ENCODE assay signal across 9 cellular contexts in genomic region chr9:127741831-127742434, GRCh38. TPM values are rescaled to one million over a fixed set of nuclear protein-coding genes. Genes with fewer than 3 reads are reported as not detected.
A peak's percentile ranks its signal among the peaks of the same experiment; 100 is the strongest.
DNase-seq lines count a peak whose midpoint lies in the region; ATAC-seq and TF ChIP-seq lines count a peak whose summit lies in the region.
"Had no signal": no experiment of that assay in that cellular context is flagged by ENCODE, and none has a peak within 500 bp of the region (broad histone marks: within the 10 kb centered on the region; RNA-seq: fewer than 3 reads in every experiment).

No MANE protein-coding gene starts in this region.

- H3K9me2 ChIP-seq in PC-9 (ENCODE audit: insufficient read depth): no peaks in the 10 kb centered on the region

- peak overlapping the region; percentile 31 to 61 for H3K27ac Mint-ChIP-seq in natural killer cell treated with Interleukin-12 subunit alpha and Interleukin-12 subunit beta and Interleukin-15 and Interleukin-18, amount 100 ng/mL, for 72 hours
- H3K27ac Mint-ChIP-seq: dendritic cell treated with granulocyte-macrophage colony-stimulating factor and Interleukin-4, amounts not matched to agents 40 ng/mL and 50 ng/mL, for 4 days had no signal

- H4K20me1 ChIP-seq in PC-9 (ENCODE audit: insufficient read depth): no peaks in the 10 kb centered on the region

- intact Hi-C loops in PC-9 (cut with micrococcal nuclease; ENCODE audit: unreplicated experiment): loop anchor here (5.0 kb wide), 2 partner anchors 60 to 295 kb away; partner anchors contain the start of gene FPGS

- H3K79me2 ChIP-seq in PC-9 (ENCODE audit: low read depth): no peaks in the 10 kb centered on the region

- H3K36me3 ChIP-seq in PC-9 (ENCODE audit: low read depth): no peaks in the 10 kb centered on the region

- no peaks in the 10 kb centered on the region for H3K9me3 Mint-ChIP-seq in natural killer cell treated with Interleukin-12 subunit alpha and Interleukin-12 subunit beta and Interleukin-15 and Interleukin-18, amount 100 ng/mL, for 72 hours
- H3K9me3 Mint-ChIP-seq: dendritic cell treated with granulocyte-macrophage colony-stimulating factor and Interleukin-4, amounts not matched to agents 40 ng/mL and 50 ng/mL, for 4 days had no signal

- TF ChIP-seq CTCF in PC-9 (conservative IDR thresholded peaks at IDR 0.05): no peak

- no peaks in the 10 kb centered on the region for H3K27me3 Mint-ChIP-seq in natural killer cell treated with Interleukin-12 subunit alpha and Interleukin-12 subunit beta and Interleukin-15 and Interleukin-18, amount 100 ng/mL, for 72 hours
- H3K27me3 Mint-ChIP-seq: dendritic cell treated with granulocyte-macrophage colony-stimulating factor and Interleukin-4, amounts not matched to agents 40 ng/mL and 50 ng/mL, for 4 days had no signal

- peak in 1 of 2 donors; percentile 21 for ATAC-seq in natural killer cell treated with Interleukin-12 subunit alpha and Interleukin-12 subunit beta and Interleukin-15 and Interleukin-18, amount 100 ng/mL, for 72 hours
- ATAC-seq in HG02588 (IDR thresholded peaks at IDR 0.05; ENCODE audit: unreplicated experiment) (no peak), GM18498 (IDR thresholded peaks at IDR 0.05; ENCODE audit: unreplicated experiment) (no peak)

- H3K27ac ChIP-seq in PC-9: no peak overlapping the region

- DNase-seq in AG20443 (ENCODE audit: low spot score): peak; percentile 54
- peak in 1 of 2 experiments; percentile 51 for DNase-seq in PC-9
- peak; percentile 25 for DNase-seq in glomerular visceral epithelial cell (ENCODE audit: extremely low spot score)
- DNase-seq in natural killer cell treated with Interleukin-12 subunit alpha and Interleukin-12 subunit beta and Interleukin-15 and Interleukin-18, amount 100 ng/mL, for 72 hours (ENCODE audit: low spot score): no peak
- DNase-seq in T1000 (lab: John Stamatoyannopoulos, UW): no peak
- DNase-seq in stimulated activated CD4-positive, alpha-beta T cell treated with anti-CD3 and anti-CD28 coated beads, Interleukin-2, amount 100 ng/mL, for 48 hours: no peak

- H3K4me3 ChIP-seq in PC-9: no peak overlapping the region

- CTCF ChIA-PET in PC-9 (lab: Charles Lee): interaction anchor here (0.9 to 1.1 kb wide), 2 partner anchors 29 to 128 kb away, joined by 3 to 6 read pairs; no protein-coding TSS in a partner anchor

- H3K4me3 Mint-ChIP-seq in natural killer cell treated with Interleukin-12 subunit alpha and Interleukin-12 subunit beta and Interleukin-15 and Interleukin-18, amount 100 ng/mL, for 72 hours: no peak overlapping the region
- H3K4me3 Mint-ChIP-seq: dendritic cell treated with granulocyte-macrophage colony-stimulating factor and Interleukin-4, amounts not matched to agents 40 ng/mL and 50 ng/mL, for 4 days had no signal

- no TSS peak for BruUV-seq in PC-9 (replicated peaks; lab: Mats Ljungman, UMichigan)

- H3K4me1 ChIP-seq in PC-9 (replicated peaks; ENCODE audit: insufficient read depth): peaks cover 24% of the 10 kb centered on the region

- no peak overlapping the region; the same call in 1 of the 2 replicates for H2AFZ ChIP-seq in PC-9

- peaks cover 0 to 2% of the 10 kb centered on the region in 2 donors for H3K4me1 Mint-ChIP-seq in natural killer cell treated with Interleukin-12 subunit alpha and Interleukin-12 subunit beta and Interleukin-15 and Interleukin-18, amount 100 ng/mL, for 72 hours (ENCODE audit: low read depth in 2 of 2)

- H3K36me3 Mint-ChIP-seq in natural killer cell treated with Interleukin-12 subunit alpha and Interleukin-12 subunit beta and Interleukin-15 and Interleukin-18, amount 100 ng/mL, for 72 hours: no peaks in the 10 kb centered on the region

- POLR2A ChIA-PET in PC-9 (lab: Charles Lee; ENCODE audit: unreplicated experiment): interaction anchor here (0.6 to 1.1 kb wide), 2 partner anchors 44 to 156 kb away, joined by 3 to 4 read pairs; partner anchors contain the start of gene CDK9

- H3K4me2 ChIP-seq in PC-9: peak overlapping the region; percentile 38

- H3K9me3 ChIP-seq in PC-9 (ENCODE audit: insufficient read depth, low read depth): no peaks in the 10 kb centered on the region

- H3K27me3 ChIP-seq in PC-9 (ENCODE audit: insufficient read depth, low read depth): peaks cover 9% of the 10 kb centered on the region; the same call in 1 of the 2 replicates

- peaks cover 39% of the 10 kb centered on the region for H3F3A ChIP-seq in PC-9 (ENCODE audit: insufficient read depth, low read depth)

RNA-seq across cellular contexts. Expression of gene TOR2A, which starts 6.8 kb away (rescaled TPM):
- 16.4 and 19.7 TPM in 2 replicates for total RNA-seq in PC-9 (2021)
- total RNA-seq in natural killer cell treated with Interleukin-12 subunit alpha and Interleukin-12 subunit beta and Interleukin-15 and Interleukin-18, amount 100 ng/mL, for 72 hours: 10 to 100 TPM; 20.4 to 31.9 TPM

RNA-seq across cellular contexts. Expression of gene TTC16, which starts 26.1 kb away (rescaled TPM):
- 0.26 and 0.40 TPM in 2 replicates for total RNA-seq in PC-9 (2021)
- total RNA-seq in natural killer cell treated with Interleukin-12 subunit alpha and Interleukin-12 subunit beta and Interleukin-15 and Interleukin-18, amount 100 ng/mL, for 72 hours: 1 to 10 TPM; 3.8 to 8.1 TPM

RNA-seq across cellular contexts. Expression of gene PTRH1, which starts 26.5 kb away (rescaled TPM):
- total RNA-seq in PC-9 (2021): 22.4 and 32.9 TPM in 2 replicates
- total RNA-seq in natural killer cell treated with Interleukin-12 subunit alpha and Interleukin-12 subunit beta and Interleukin-15 and Interleukin-18, amount 100 ng/mL, for 72 hours: 10 to 100 TPM; 12.8 to 17.6 TPM

RNA-seq across cellular contexts. Expression of gene CFAP157, which starts 35.1 kb away (rescaled TPM):
- 0.65 and 0.68 TPM in 2 replicates for total RNA-seq in PC-9 (2021)
- not detected for total RNA-seq in natural killer cell treated with Interleukin-12 subunit alpha and Interleukin-12 subunit beta and Interleukin-15 and Interleukin-18, amount 100 ng/mL, for 72 hours

RNA-seq across cellular contexts. Expression of gene SH2D3C, which starts 36.5 kb away (rescaled TPM):
- total RNA-seq in PC-9 (2021): 0.75 and 0.79 TPM in 2 replicates
- 10 to 100 TPM; 23.9 to 29.1 TPM for total RNA-seq in natural killer cell treated with Interleukin-12 subunit alpha and Interleukin-12 subunit beta and Interleukin-15 and Interleukin-18, amount 100 ng/mL, for 72 hours

Comparison
In these comparisons a context has a peak if more than half of its experiments do, and no peak if none do; other contexts are left out.
1. DNase-seq: peak in AG20443 (single experiment) and glomerular visceral epithelial cell (single experiment); none in natural killer cell treated with Interleukin-12 subunit alpha and Interleukin-12 subunit beta and Interleukin-15 and Interleukin-18, amount 100 ng/mL, for 72 hours (single experiment), T1000 (single experiment) and stimulated activated CD4-positive, alpha-beta T cell treated with anti-CD3 and anti-CD28 coated beads, Interleukin-2, amount 100 ng/mL, for 48 hours (0 of 2).